Comparison of ENCODE assay signal across 8 cellular contexts in genomic region chr2:197435598-197436435, GRCh38. TPM values are rescaled to one million over a fixed set of nuclear protein-coding genes. Genes with fewer than 3 reads are reported as not detected.
DNase-seq lines count a peak whose midpoint lies in the region; ATAC-seq, FAIRE-seq and TF ChIP-seq lines count a peak whose summit lies in the region.

No MANE protein-coding gene starts in this region.

- H3K27me3 ChIP-seq in Caco-2 (replicated peaks; ENCODE audit: control insufficient read depth, insufficient read depth, low read length), result no peaks in the 10 kb centered on the region

- no peak for DNase-seq in Caco-2
- DNase-seq in kidney, result no peak
- no peak for DNase-seq in UCSD-AML1 (lab: John Stamatoyannopoulos, UW; ENCODE audit: unreplicated experiment)

- intact Hi-C loops in Caco-2 (cut with micrococcal nuclease; ENCODE audit: unreplicated experiment) (loop anchor here (1.0 to 5.0 kb wide), 4 partner anchors 17 to 81 kb away; partner anchors contain the start of genes COQ10B, HSPE1 and MOB4), kidney (cut with DNase I) (no loop called here)

- H3K36me3 ChIP-seq in Caco-2 (ENCODE audit: control insufficient read depth, insufficient read depth, low read length) (no peaks in the 10 kb centered on the region), kidney (ENCODE audit: control insufficient read depth in 1 of 2, insufficient read depth in 2 of 2, low read length in 2 of 2) (no peaks in the 10 kb centered on the region)

- H3K4me1 ChIP-seq in Caco-2 (peaks cover 6% of the 10 kb centered on the region; the same call in 1 of the 2 replicates), kidney (ENCODE audit: control insufficient read depth in 1 of 2, insufficient read depth in 1 of 2, low read depth in 1 of 2, low read length in 2 of 2) (peaks cover 10 to 27% of the 10 kb centered on the region in 2 donors)

- H3K27ac ChIP-seq in kidney (ENCODE audit: low read depth in 2 of 2, low read length in 2 of 2), result peak overlapping the region; percentile 97 to 99
- peak overlapping the region; percentile 86 for H3K27ac ChIP-seq in temporal lobe (ENCODE audit: low read depth, low read length)

- ATAC-seq in HG02943 (IDR thresholded peaks at IDR 0.05; ENCODE audit: low read depth, unreplicated experiment), result peak; percentile 6
- no peak for ATAC-seq in HG02610 (IDR thresholded peaks at IDR 0.05; ENCODE audit: unreplicated experiment)
- ATAC-seq in GM21529 (IDR thresholded peaks at IDR 0.05; ENCODE audit: unreplicated experiment), result no peak

- peak overlapping the region; percentile 64 to 96 for H3K9ac ChIP-seq in kidney (ENCODE audit: low read length in 2 of 2)

- no peaks in the 10 kb centered on the region for H3K27me3 Mint-ChIP-seq in Caco-2 (ENCODE audit: insufficient read depth, unreplicated experiment)
- H3K27me3 Mint-ChIP-seq in activated naive CD8-positive, alpha-beta T cell, result no peaks in the 10 kb centered on the region

- H3K4me3 ChIP-seq in Caco-2 (ENCODE audit: low read depth, low read length), result peak overlapping the region; percentile 89
- peak overlapping the region; percentile 87 to 96 for H3K4me3 ChIP-seq in kidney (ENCODE audit: low read length in 2 of 2)

- no peaks in the 10 kb centered on the region for H3K9me3 ChIP-seq in Caco-2
- H3K9me3 ChIP-seq in kidney (ENCODE audit: control insufficient read depth in 1 of 2, low read length in 2 of 2), result no peaks in the 10 kb centered on the region

- H3K4me3 Mint-ChIP-seq in Caco-2 (ENCODE audit: unreplicated experiment), result peak overlapping the region; percentile 92
- peak overlapping the region; percentile 97 for H3K4me3 Mint-ChIP-seq in activated naive CD8-positive, alpha-beta T cell

- POLR2A ChIA-PET in Caco-2 (lab: Charles Lee), result interaction anchor here (0.5 to 2.2 kb wide), 6 partner anchors 15 to 270 kb away, joined by 3 to 23 read pairs (median 10); partner anchors contain the start of genes COQ10B and MARS2

- H3K36me3 Mint-ChIP-seq in Caco-2 (ENCODE audit: insufficient read depth, unreplicated experiment), result peaks cover 34% of the 10 kb centered on the region
- peaks cover 2% of the 10 kb centered on the region for H3K36me3 Mint-ChIP-seq in activated naive CD8-positive, alpha-beta T cell

- H3K9me3 Mint-ChIP-seq in Caco-2 (ENCODE audit: unreplicated experiment), result no peaks in the 10 kb centered on the region
- no peaks in the 10 kb centered on the region for H3K9me3 Mint-ChIP-seq in activated naive CD8-positive, alpha-beta T cell (ENCODE audit: low read depth)

- BruUV-seq in Caco-2 (replicated peaks; lab: Mats Ljungman, UMichigan), result TSS peak; percentile 96

- CTCF ChIA-PET in Caco-2 (lab: Charles Lee), result interaction anchor here (0.7 to 0.9 kb wide), 2 partner anchors 18 to 25 kb away, joined by 3 to 4 read pairs; no protein-coding TSS in a partner anchor

- FAIRE-seq in kidney (lab: Jason Lieb, UNC), result no peak

- H3K27ac Mint-ChIP-seq in Caco-2 (ENCODE audit: unreplicated experiment), result peak overlapping the region; percentile 100
- peak overlapping the region; percentile 100 for H3K27ac Mint-ChIP-seq in activated naive CD8-positive, alpha-beta T cell

- TF ChIP-seq CTCF in Caco-2 (IDR thresholded peaks at IDR 0.05; ENCODE audit: insufficient read depth in 1 of 2, low read depth in 1 of 2, low read length in 1 of 2, severe bottlenecking in 1 of 2, unreplicated experiment in 1 of 2) (no peak), kidney (IDR thresholded peaks at IDR 0.05; ENCODE audit: borderline replicate concordance, extremely low read depth, insufficient read depth) (no peak)

- H3K4me1 Mint-ChIP-seq in Caco-2 (ENCODE audit: low read depth, unreplicated experiment), result peaks cover 12% of the 10 kb centered on the region
- peaks cover 41% of the 10 kb centered on the region for H3K4me1 Mint-ChIP-seq in activated naive CD8-positive, alpha-beta T cell (ENCODE audit: low read depth)

RNA-seq across cellular contexts. Expression of gene SF3B1, which starts 1.0 kb away (rescaled TPM):
- total RNA-seq in Caco-2 (2022) (273 and 274 TPM in 2 replicates), kidney (244 TPM), temporal lobe (224 TPM)
- 185 TPM for polyA plus RNA-seq in kidney (ENCODE audit: insufficient read depth, low read depth, low replicate concordance)

RNA-seq across cellular contexts. Expression of gene COQ10B, which starts 17.5 kb away (rescaled TPM):
- total RNA-seq in Caco-2 (2022) (22.5 and 25.0 TPM in 2 replicates), kidney (28.6 TPM), temporal lobe (17.0 TPM)
- polyA plus RNA-seq in kidney (ENCODE audit: insufficient read depth, low read depth, low replicate concordance), result 31.2 TPM
